Comparison of ENCODE assay signal across 8 cellular contexts in genomic region chr20:25853718-25854381, GRCh38.
DNase-seq lines count a peak whose midpoint lies in the region; ATAC-seq and TF ChIP-seq lines count a peak whose summit lies in the region.
"Not testable (repeated sequence)": the region's sequence is repeated elsewhere in the genome, so short reads cannot be mapped to it uniquely, and the experiment has no call there.

No MANE protein-coding gene starts in this region.

- not testable (repeated sequence) for H3K9me3 Mint-ChIP-seq in natural killer cell treated with Interleukin-12 subunit alpha and Interleukin-12 subunit beta and Interleukin-15 and Interleukin-18, amount 100 ng/mL, for 72 hours; stimulated activated effector memory CD8-positive, alpha-beta T cell treated with anti-CD3 and anti-CD28 coated beads, Interleukin-12 subunit alpha, Interleukin-12 subunit beta, amount 100 ng/mL, for 72 hours

- peak overlapping the region; percentile 75 for H3K9ac ChIP-seq in SK-N-MC (ENCODE audit: insufficient read length)

- H3K4me1 Mint-ChIP-seq in natural killer cell treated with Interleukin-12 subunit alpha and Interleukin-12 subunit beta and Interleukin-15 and Interleukin-18, amount 100 ng/mL, for 72 hours (ENCODE audit: low read depth in 2 of 2) = peaks cover 22 to 26% of the 10 kb centered on the region in 2 donors
- H3K4me1 Mint-ChIP-seq in stimulated activated effector memory CD8-positive, alpha-beta T cell treated with anti-CD3 and anti-CD28 coated beads, Interleukin-12 subunit alpha, Interleukin-12 subunit beta, amount 100 ng/mL, for 72 hours = peaks cover 37% of the 10 kb centered on the region

- not testable (repeated sequence) for H3K36me3 Mint-ChIP-seq in natural killer cell treated with Interleukin-12 subunit alpha and Interleukin-12 subunit beta and Interleukin-15 and Interleukin-18, amount 100 ng/mL, for 72 hours
- peaks cover 17% of the 10 kb centered on the region for H3K36me3 Mint-ChIP-seq in stimulated activated effector memory CD8-positive, alpha-beta T cell treated with anti-CD3 and anti-CD28 coated beads, Interleukin-12 subunit alpha, Interleukin-12 subunit beta, amount 100 ng/mL, for 72 hours

- H3K4me3 Mint-ChIP-seq in natural killer cell treated with Interleukin-12 subunit alpha and Interleukin-12 subunit beta and Interleukin-15 and Interleukin-18, amount 100 ng/mL, for 72 hours = peak overlapping the region; percentile 77
- peak overlapping the region; percentile 79 for H3K4me3 Mint-ChIP-seq in stimulated activated effector memory CD8-positive, alpha-beta T cell treated with anti-CD3 and anti-CD28 coated beads, Interleukin-12 subunit alpha, Interleukin-12 subunit beta, amount 100 ng/mL, for 72 hours

- peak overlapping the region; percentile 73 to 78 for H3K27ac Mint-ChIP-seq in natural killer cell treated with Interleukin-12 subunit alpha and Interleukin-12 subunit beta and Interleukin-15 and Interleukin-18, amount 100 ng/mL, for 72 hours
- H3K27ac Mint-ChIP-seq in stimulated activated effector memory CD8-positive, alpha-beta T cell treated with anti-CD3 and anti-CD28 coated beads, Interleukin-12 subunit alpha, Interleukin-12 subunit beta, amount 100 ng/mL, for 72 hours = peak overlapping the region; percentile 93

- peak; percentile 81 to 91 for ATAC-seq in natural killer cell treated with Interleukin-12 subunit alpha and Interleukin-12 subunit beta and Interleukin-15 and Interleukin-18, amount 100 ng/mL, for 72 hours
- ATAC-seq in stimulated activated effector memory CD8-positive, alpha-beta T cell treated with anti-CD3 and anti-CD28 coated beads, Interleukin-12 subunit alpha, Interleukin-12 subunit beta, amount 100 ng/mL, for 72 hours = peak; percentile 77

- not testable (repeated sequence) for TF ChIP-seq CTCF in fibroblast of mammary gland (conservative IDR thresholded peaks at IDR 0.05; ENCODE audit: control insufficient read depth, insufficient read depth, low read depth, low read length)

- peak overlapping the region; percentile 88 for H3K4me3 ChIP-seq in SK-N-MC
- peak overlapping the region; percentile 59 for H3K4me3 ChIP-seq in fibroblast of mammary gland (ENCODE audit: control insufficient read depth, low read depth, low read length)

- not testable (repeated sequence) for H3K9me3 ChIP-seq in SK-N-MC (ENCODE audit: low read depth, low read length)

- H3K36me3 ChIP-seq in SK-N-MC (ENCODE audit: insufficient read depth, low read length) = not testable (repeated sequence)

- DNase-seq in DMS 273 (lab: John Stamatoyannopoulos, UW; ENCODE audit: unreplicated experiment) (peak; percentile 69), GOT3 (lab: John Stamatoyannopoulos, UW) (peak; percentile 84), NAMALWA (ENCODE audit: low spot score) (peak; percentile 31), fibroblast of mammary gland (ENCODE audit: low read depth) (peak; percentile 74)
- DNase-seq in SK-N-MC (ENCODE audit: low read depth, low spot score) = not testable (repeated sequence)
- DNase-seq in activated effector memory CD4-positive, alpha-beta T cell treated with Interleukin-2 at 50 U/mL for 16 hours = peak; percentile 60
- DNase-seq in natural killer cell treated with Interleukin-12 subunit alpha and Interleukin-12 subunit beta and Interleukin-15 and Interleukin-18, amount 100 ng/mL, for 72 hours (ENCODE audit: low spot score) = peak; percentile 92
- DNase-seq in stimulated activated effector memory CD8-positive, alpha-beta T cell treated with anti-CD3 and anti-CD28 coated beads, Interleukin-12 subunit alpha, Interleukin-12 subunit beta, amount 100 ng/mL, for 72 hours (ENCODE audit: low spot score in 2 of 2) = peak in 1 of 2 donors; percentile 81

- H3K27ac ChIP-seq in SK-N-MC = not testable (repeated sequence)

- peaks cover 8 to 16% of the 10 kb centered on the region in 2 donors for H3K27me3 Mint-ChIP-seq in natural killer cell treated with Interleukin-12 subunit alpha and Interleukin-12 subunit beta and Interleukin-15 and Interleukin-18, amount 100 ng/mL, for 72 hours
